8 cellular contexts compared by ENCODE assay signal in genomic region chr17:82020874-82021727, GRCh38. TPM values are rescaled to one million over a fixed set of nuclear protein-coding genes. Genes with fewer than 3 reads are reported as not detected.
A peak's percentile ranks its signal among the peaks of the same experiment; 100 is the strongest.
DNase-seq lines count a peak whose midpoint lies in the region; ATAC-seq, FAIRE-seq and TF ChIP-seq lines count a peak whose summit lies in the region.

No MANE protein-coding gene starts in this region.

- TF ChIP-seq POLR2A in H1 (IDR thresholded peaks at IDR 0.05; ENCODE audit: control extremely low read depth in 1 of 2, low read depth in 2 of 2, low read length in 2 of 2) = no peak

- ATAC-seq in GM21381 (IDR thresholded peaks at IDR 0.05; ENCODE audit: unreplicated experiment) = no peak

- H3K23ac ChIP-seq in H1 (ENCODE audit: insufficient read length) = no peak overlapping the region
- H3K23ac ChIP-seq in mesendoderm (ENCODE audit: low read length) = no peak overlapping the region

- H2AK5ac ChIP-seq in H1 (ENCODE audit: low read depth, low read length) (no peak overlapping the region), mesendoderm (ENCODE audit: low read length) (no peak overlapping the region)

- CTCF ChIA-PET in A673 (lab: Charles Lee) (interaction anchor here (0.7 to 4.1 kb wide), 4 partner anchors 9 to 61 kb away, joined by 3 to 23 read pairs (median 6); no protein-coding TSS in a partner anchor), H1 (lab: Charles Lee; ENCODE audit: partially characterized antibody) (interaction anchor here (0.6 to 4.7 kb wide), 38 partner anchors 9 to 330 kb away, joined by 3 to 29 read pairs (median 6); partner anchors contain the start of genes ASPSCR1, DUS1L, MAFG and SIRT7)
- CTCF ChIA-PET in activated CD4-positive, alpha-beta memory T cell treated with anti-CD3 and anti-CD28 coated beads, Interleukin-2, amount 10 ng/mL, durations not matched to agents 7 days and 5 days (lab: Charles Lee) = interaction anchor here (0.7 to 4.3 kb wide), 14 partner anchors 9 to 131 kb away, joined by 3 to 73 read pairs (median 5); partner anchors contain the start of genes ASPSCR1, DCXR and NOTUM

- no peak for TF ChIP-seq EP300 in H1 (IDR thresholded peaks at IDR 0.05; ENCODE audit: borderline replicate concordance in 1 of 2, low read depth in 2 of 2, low read length in 2 of 2)

- H3K79me1 ChIP-seq in H1 (ENCODE audit: low read depth, low read length) (peaks cover 4% of the 10 kb centered on the region; the same call in 1 of the 2 replicates), mesendoderm (ENCODE audit: low read length) (peaks cover 8% of the 10 kb centered on the region)

- H3K36me3 ChIP-seq in A673 (ENCODE audit: insufficient read depth, low read length, poor library complexity, severe bottlenecking) (peaks cover 8% of the 10 kb centered on the region), H1 (ENCODE audit: control insufficient read depth in 2 of 4, insufficient read depth in 4 of 4, low read length in 3 of 4) (no peaks in the 10 kb centered on the region), mesendoderm (ENCODE audit: control insufficient read depth, insufficient read depth, low read length) (no peaks in the 10 kb centered on the region)

- no peak overlapping the region for H2AFZ ChIP-seq in H1 (ENCODE audit: low read length)

- H3K27me3 Mint-ChIP-seq in activated CD4-positive, alpha-beta memory T cell treated with anti-CD3 and anti-CD28 coated beads, Interleukin-2, amount 10 ng/mL, durations not matched to agents 7 days and 5 days = no peaks in the 10 kb centered on the region

- H4K5ac ChIP-seq in H1 (ENCODE audit: insufficient read length, low read depth, low read length) (no peak overlapping the region), mesendoderm (ENCODE audit: low read length) (no peak overlapping the region)

- DNase-seq in A673 (ENCODE audit: low spot score) (peak; percentile 69), GM12864 (ENCODE audit: low read depth) (no peak), NCI-H226 (peak; percentile 42), H1 (ENCODE audit: low read depth in 1 of 2, low spot score in 2 of 2) (no peak), mesendoderm (peak; percentile 64), superior temporal gyrus (ENCODE audit: extremely low spot score) (peak; percentile 76)
- DNase-seq in activated CD4-positive, alpha-beta memory T cell treated with anti-CD3 and anti-CD28 coated beads, Interleukin-2, amount 10 ng/mL, durations not matched to agents 7 days and 5 days = peak; percentile 69

- H3K4me3 ChIP-seq in A673 (ENCODE audit: low read depth, low read length, poor library complexity, severe bottlenecking) (peak overlapping the region; percentile 97), GM12864 (ENCODE audit: low read depth, low read length) (peak overlapping the region; percentile 83), H1 (ENCODE audit: extremely low read depth in 1 of 4, insufficient read depth in 2 of 4, low read depth in 3 of 4, low read length in 4 of 4) (peak overlapping the region in 3 of 4 experiments; percentile 83 to 93 (median 87); a peak in 4 of 8 replicates), mesendoderm (ENCODE audit: low read length) (no peak overlapping the region)

- H3K56ac ChIP-seq in H1 (replicated peaks; ENCODE audit: insufficient read length, low read depth, low read length) = no peak overlapping the region
- no peak overlapping the region for H3K56ac ChIP-seq in mesendoderm (ENCODE audit: low read length)

- H3K14ac ChIP-seq in H1 (ENCODE audit: insufficient read length) = no peak overlapping the region

- no TSS peak for BruUV-seq in A673 (replicated peaks; lab: Mats Ljungman, UMichigan)

- H2BK120ac ChIP-seq in H1 (replicated peaks; ENCODE audit: low read depth, low read length) (no peak overlapping the region), mesendoderm (ENCODE audit: low read depth, low read length) (no peak overlapping the region)

- H3K18ac ChIP-seq in H1 (ENCODE audit: extremely low read depth, low read length) = no peak overlapping the region
- no peak overlapping the region for H3K18ac ChIP-seq in mesendoderm (ENCODE audit: low read length)

- intact Hi-C loops in A673 (cut with micrococcal nuclease; ENCODE audit: unreplicated experiment) = loop anchor here (5.0 kb wide), 1 partner anchor 64 kb away; no protein-coding TSS in a partner anchor

- H3K4ac ChIP-seq in H1 (replicated peaks; ENCODE audit: insufficient read length, low read depth, low read length) (peak overlapping the region; percentile 44), mesendoderm (ENCODE audit: low read depth, low read length) (no peak overlapping the region)

- H3K4me1 ChIP-seq in A673 (ENCODE audit: insufficient read depth, low read length, poor library complexity, severe bottlenecking) (peaks cover 20% of the 10 kb centered on the region), H1 (replicated peaks in 1 of 4; ENCODE audit: control insufficient read depth in 3 of 4, insufficient read depth in 4 of 4, low read length in 3 of 4) (peaks cover 0 to 14% (median 8%) of the 10 kb centered on the region in 4 experiments; a peak in 5 of 7 replicates), mesendoderm (ENCODE audit: control insufficient read depth, low read depth, low read length) (no peaks in the 10 kb centered on the region)

- no peaks in the 10 kb centered on the region for H3K9me3 ChIP-seq in A673 (ENCODE audit: low read depth, low read length, poor library complexity, severe bottlenecking)
- no peaks in the 10 kb centered on the region for H3K9me3 ChIP-seq in H1 (ENCODE audit: insufficient read depth in 2 of 2, low read depth in 1 of 2, low read length in 1 of 2)

- H2BK15ac ChIP-seq in H1 (ENCODE audit: low read length) (no peak overlapping the region), mesendoderm (replicated peaks; ENCODE audit: low read depth) (no peak overlapping the region)

- no peaks in the 10 kb centered on the region for H3K9me3 Mint-ChIP-seq in activated CD4-positive, alpha-beta memory T cell treated with anti-CD3 and anti-CD28 coated beads, Interleukin-2, amount 10 ng/mL, durations not matched to agents 7 days and 5 days

- no peak overlapping the region for H4K91ac ChIP-seq in H1 (replicated peaks; ENCODE audit: insufficient read length, low read length)

- H3K9ac ChIP-seq in H1 (replicated peaks in 1 of 4; ENCODE audit: extremely low read depth in 1 of 4, low read depth in 3 of 4, low read length in 3 of 4) (no peak overlapping the region; a peak in 1 of 7 replicates), mesendoderm (ENCODE audit: low read length) (no peak overlapping the region)

- TF ChIP-seq CTCF in A673 (conservative IDR thresholded peaks at IDR 0.05; ENCODE audit: low read depth, low read length) (peak; percentile 66), GM12864 (IDR thresholded peaks at IDR 0.05; ENCODE audit: low read depth, low read length, missing control alignments) (peak; percentile 78), H1 (IDR thresholded peaks at IDR 0.05; ENCODE audit: control extremely low read depth in 1 of 3, insufficient read depth in 1 of 3, low read depth in 1 of 3, low read length in 3 of 3) (peak; percentile 47 to 55 (median 51))

- no peak overlapping the region for H2BK5ac ChIP-seq in H1 (ENCODE audit: low read depth, low read length)
- no peak overlapping the region for H2BK5ac ChIP-seq in mesendoderm (ENCODE audit: low read length)

- 93% methylated on average over 27 of the region's 27 CpGs; no CpG with 5 or more reads in 1 of the 2 experiments for WGBS in H1 (ENCODE audit: extremely low coverage in 1 of 2, insufficient coverage in 1 of 2, insufficient read length in 1 of 2, insufficient replicate concordance in 2 of 2, low coverage in 1 of 2, low lambda C conversion rate in 2 of 2, missing lambda C conversion rate in 1 of 2), 2 experiments
- WGBS in mesendoderm (ENCODE audit: extremely low coverage, insufficient coverage, low lambda C conversion rate) = no CpG with 5 or more reads among the region's 27 CpGs

- H3K27ac ChIP-seq in A673 (ENCODE audit: low read depth, low read length, poor library complexity, severe bottlenecking) (peak overlapping the region; percentile 75), H1 (ENCODE audit: low read depth, low read length) (no peak overlapping the region), mesendoderm (ENCODE audit: low read depth, low read length) (no peak overlapping the region)

- H3K36me3 Mint-ChIP-seq in activated CD4-positive, alpha-beta memory T cell treated with anti-CD3 and anti-CD28 coated beads, Interleukin-2, amount 10 ng/mL, durations not matched to agents 7 days and 5 days (ENCODE audit: low read depth) = peaks cover 10% of the 10 kb centered on the region

- peaks cover 31% of the 10 kb centered on the region for H3K4me1 Mint-ChIP-seq in activated CD4-positive, alpha-beta memory T cell treated with anti-CD3 and anti-CD28 coated beads, Interleukin-2, amount 10 ng/mL, durations not matched to agents 7 days and 5 days

- peak overlapping the region; percentile 60 for H3K27ac Mint-ChIP-seq in activated CD4-positive, alpha-beta memory T cell treated with anti-CD3 and anti-CD28 coated beads, Interleukin-2, amount 10 ng/mL, durations not matched to agents 7 days and 5 days

- peaks cover 12% of the 10 kb centered on the region for H3K23me2 ChIP-seq in H1 (ENCODE audit: low read depth, low read length)

- H2BK12ac ChIP-seq in H1 (ENCODE audit: low read depth, low read length) = no peak overlapping the region

- peaks cover 7 to 14% of the 10 kb centered on the region in 2 experiments for H4K20me1 ChIP-seq in H1 (replicated peaks in 1 of 2; ENCODE audit: control insufficient read depth in 1 of 2, insufficient read depth in 2 of 2, low read length in 2 of 2)

- no peak for FAIRE-seq in H1 (lab: Jason Lieb, UNC)

- H3K4me2 ChIP-seq in H1 (ENCODE audit: insufficient read depth in 1 of 2, low read depth in 2 of 2, low read length in 2 of 2) (peak overlapping the region; percentile 87 to 92; a peak in 1 of 4 replicates), mesendoderm (ENCODE audit: low read length) (no peak overlapping the region)

- peak; percentile 56 to 75 for TF ChIP-seq RAD21 in H1 (IDR thresholded peaks at IDR 0.05 in 1 of 2, conservative IDR thresholded peaks at IDR 0.05 in 1 of 2; ENCODE audit: low read depth in 2 of 2, low read length in 2 of 2)

- H4K8ac ChIP-seq in H1 (ENCODE audit: extremely low read depth, insufficient read depth, low read length) (peak overlapping the region; percentile 6; the same call in 1 of the 2 replicates), mesendoderm (ENCODE audit: low read depth, low read length) (no peak overlapping the region)

- peak overlapping the region; percentile 81 for H3K4me3 Mint-ChIP-seq in activated CD4-positive, alpha-beta memory T cell treated with anti-CD3 and anti-CD28 coated beads, Interleukin-2, amount 10 ng/mL, durations not matched to agents 7 days and 5 days

- H3K27me3 ChIP-seq in A673 (replicated peaks; ENCODE audit: insufficient read depth, low read depth, low read length, poor library complexity) (no peaks in the 10 kb centered on the region), H1 (replicated peaks in 1 of 4; ENCODE audit: control insufficient read depth in 3 of 4, extremely low read depth in 1 of 4, insufficient read depth in 3 of 4, low read length in 3 of 4) (no peaks in the 10 kb centered on the region), mesendoderm (ENCODE audit: insufficient read depth, low read length, poor library complexity) (no peaks in the 10 kb centered on the region)

- peaks cover 0 to 12% of the 10 kb centered on the region in 2 experiments; a peak in 1 of 4 replicates for H3K79me2 ChIP-seq in H1 (ENCODE audit: control insufficient read depth in 1 of 2, insufficient read depth in 2 of 2, low read length in 2 of 2)
- H3K79me2 ChIP-seq in mesendoderm (ENCODE audit: control insufficient read depth, insufficient read depth, low read length) = peaks cover 8% of the 10 kb centered on the region

- no peak overlapping the region for H2BK20ac ChIP-seq in H1 (ENCODE audit: low read length)

- POLR2A ChIA-PET in A673 (lab: Charles Lee; ENCODE audit: low non-redundant PET) (no interaction called here), H1 (lab: Charles Lee; ENCODE audit: partially characterized antibody) (interaction anchor here (0.7 to 4.3 kb wide), 14 partner anchors 9 to 134 kb away, joined by 3 to 22 read pairs (median 7); partner anchors contain the start of genes DCXR, FASN and RAC3)
- POLR2A ChIA-PET in activated CD4-positive, alpha-beta memory T cell treated with anti-CD3 and anti-CD28 coated beads, Interleukin-2, amount 10 ng/mL, durations not matched to agents 7 days and 5 days (lab: Charles Lee) = interaction anchor here (0.6 to 5.1 kb wide), 7 partner anchors 10 to 318 kb away, joined by 3 to 41 read pairs (median 15); partner anchors contain the start of genes DCXR, FASN, MRPL12 and NOTUM

RNA-seq across cellular contexts. Expression of gene CENPX, which starts 1.6 kb away (rescaled TPM):
- 153 and 165 TPM in 2 replicates for total RNA-seq in A673 (2021)
- 10 to 100 TPM; 52.7 to 54.7 TPM for total RNA-seq in activated CD4-positive, alpha-beta memory T cell treated with anti-CD3 and anti-CD28 coated beads, Interleukin-2, amount 10 ng/mL, durations not matched to agents 7 days and 5 days
- total RNA-seq in H1 (2021; fragmentation: NEBNext Ultra II Directional; extraction: Animal tissue kit (Norgen Biotek cat#: 25700)) = 111 and 116 TPM in 2 replicates
- polyA plus RNA-seq in H1 (2011; rRNA removed) = 122 and 133 TPM in 2 replicates
- polyA plus RNA-seq in H1 (2011; cell fraction: cytosol; rRNA removed) = 131 TPM
- polyA plus RNA-seq in H1 (2011; cell fraction: nucleus; rRNA removed) = 145 TPM
- polyA plus RNA-seq in H1 (2012, experiment 1 of 2) = 94.8 to 140 TPM (median 130 TPM) in 4 replicates
- polyA plus RNA-seq in H1 (2012, experiment 2 of 2) = 158 TPM
- polyA plus RNA-seq in H1 (2013, experiment 1 of 2) = 61.6 TPM
- polyA plus RNA-seq in H1 (2013, experiment 2 of 2) = 59.1 TPM
- 21.3 and 26.4 TPM in 2 replicates for polyA minus RNA-seq in H1 (2011; rRNA and poly(A)+ RNA removed)
- 35.9 TPM for polyA minus RNA-seq in H1 (2011; cell fraction: cytosol; rRNA and poly(A)+ RNA removed)
- 36.4 TPM for polyA minus RNA-seq in H1 (2011; cell fraction: nucleus; rRNA and poly(A)+ RNA removed)
- 59.9 TPM for polyA plus RNA-seq in mesendoderm (2013, experiment 1 of 2)
- polyA plus RNA-seq in mesendoderm (2013, experiment 2 of 2) = 60.0 TPM

RNA-seq across cellular contexts. Expression of gene LRRC45, which starts 2.0 kb away (rescaled TPM):
- 34.3 and 37.8 TPM in 2 replicates for total RNA-seq in A673 (2021)
- 10 to 100 TPM; 34.8 to 35.5 TPM for total RNA-seq in activated CD4-positive, alpha-beta memory T cell treated with anti-CD3 and anti-CD28 coated beads, Interleukin-2, amount 10 ng/mL, durations not matched to agents 7 days and 5 days
- 28.2 and 29.0 TPM in 2 replicates for total RNA-seq in H1 (2021; fragmentation: NEBNext Ultra II Directional; extraction: Animal tissue kit (Norgen Biotek cat#: 25700))
- polyA plus RNA-seq in H1 (2011; rRNA removed) = 11.5 and 17.3 TPM in 2 replicates
- 23.7 TPM for polyA plus RNA-seq in H1 (2011; cell fraction: cytosol; rRNA removed)
- polyA plus RNA-seq in H1 (2011; cell fraction: nucleus; rRNA removed) = 96.6 TPM
- polyA plus RNA-seq in H1 (2012, experiment 1 of 2) = 15.2 to 25.5 TPM (median 25.4 TPM) in 4 replicates
- polyA plus RNA-seq in H1 (2012, experiment 2 of 2) = 17.3 TPM
- 14.7 TPM for polyA plus RNA-seq in H1 (2013, experiment 1 of 2)
- 13.4 TPM for polyA plus RNA-seq in H1 (2013, experiment 2 of 2)
- polyA minus RNA-seq in H1 (2011; rRNA and poly(A)+ RNA removed) = 7.8 and 8.0 TPM in 2 replicates
- polyA minus RNA-seq in H1 (2011; cell fraction: cytosol; rRNA and poly(A)+ RNA removed) = 14.1 TPM
- 21.5 TPM for polyA minus RNA-seq in H1 (2011; cell fraction: nucleus; rRNA and poly(A)+ RNA removed)
- polyA plus RNA-seq in mesendoderm (2013, experiment 1 of 2) = 8.5 TPM
- 8.7 TPM for polyA plus RNA-seq in mesendoderm (2013, experiment 2 of 2)

RNA-seq across cellular contexts. Expression of gene RAC3, which starts 10.4 kb away (rescaled TPM):
- total RNA-seq in A673 (2021) = 24.8 and 42.0 TPM in 2 replicates
- total RNA-seq in activated CD4-positive, alpha-beta memory T cell treated with anti-CD3 and anti-CD28 coated beads, Interleukin-2, amount 10 ng/mL, durations not matched to agents 7 days and 5 days = 1 to 10 TPM; 7.9 to 8.1 TPM
- total RNA-seq in H1 (2021; fragmentation: NEBNext Ultra II Directional; extraction: Animal tissue kit (Norgen Biotek cat#: 25700)) = 167 and 177 TPM in 2 replicates
- polyA plus RNA-seq in H1 (2011; rRNA removed) = 299 and 520 TPM in 2 replicates
- polyA plus RNA-seq in H1 (2011; cell fraction: cytosol; rRNA removed) = 290 TPM
- polyA plus RNA-seq in H1 (2011; cell fraction: nucleus; rRNA removed) = 408 TPM
- 93.2 to 160 TPM (median 150 TPM) in 4 replicates for polyA plus RNA-seq in H1 (2012, experiment 1 of 2)
- 143 TPM for polyA plus RNA-seq in H1 (2012, experiment 2 of 2)
- polyA plus RNA-seq in H1 (2013, experiment 1 of 2) = 141 TPM
- 139 TPM for polyA plus RNA-seq in H1 (2013, experiment 2 of 2)
- 54.1 and 62.9 TPM in 2 replicates for polyA minus RNA-seq in H1 (2011; rRNA and poly(A)+ RNA removed)
- polyA minus RNA-seq in H1 (2011; cell fraction: cytosol; rRNA and poly(A)+ RNA removed) = 82.6 TPM
- 83.3 TPM for polyA minus RNA-seq in H1 (2011; cell fraction: nucleus; rRNA and poly(A)+ RNA removed)
- polyA plus RNA-seq in mesendoderm (2013, experiment 1 of 2) = 97.1 TPM
- 102 TPM for polyA plus RNA-seq in mesendoderm (2013, experiment 2 of 2)

RNA-seq across cellular contexts. Expression of gene DCXR, which starts 16.4 kb away (rescaled TPM):
- total RNA-seq in A673 (2021) = 140 and 191 TPM in 2 replicates
- total RNA-seq in activated CD4-positive, alpha-beta memory T cell treated with anti-CD3 and anti-CD28 coated beads, Interleukin-2, amount 10 ng/mL, durations not matched to agents 7 days and 5 days = 10 to 100 TPM; 93.9 to 95.2 TPM
- 96.3 and 110 TPM in 2 replicates for total RNA-seq in H1 (2021; fragmentation: NEBNext Ultra II Directional; extraction: Animal tissue kit (Norgen Biotek cat#: 25700))
- 212 and 338 TPM in 2 replicates for polyA plus RNA-seq in H1 (2011; rRNA removed)
- polyA plus RNA-seq in H1 (2011; cell fraction: cytosol; rRNA removed) = 163 TPM
- polyA plus RNA-seq in H1 (2011; cell fraction: nucleus; rRNA removed) = 167 TPM
- 92.1 to 118 TPM (median 110 TPM) in 4 replicates for polyA plus RNA-seq in H1 (2012, experiment 1 of 2)
- 187 TPM for polyA plus RNA-seq in H1 (2012, experiment 2 of 2)
- 57.6 TPM for polyA plus RNA-seq in H1 (2013, experiment 1 of 2)
- polyA plus RNA-seq in H1 (2013, experiment 2 of 2) = 58.1 TPM
- polyA minus RNA-seq in H1 (2011; rRNA and poly(A)+ RNA removed) = 35.5 and 81.7 TPM in 2 replicates
- polyA minus RNA-seq in H1 (2011; cell fraction: cytosol; rRNA and poly(A)+ RNA removed) = 40.5 TPM
- polyA minus RNA-seq in H1 (2011; cell fraction: nucleus; rRNA and poly(A)+ RNA removed) = 31.1 TPM
- polyA plus RNA-seq in mesendoderm (2013, experiment 1 of 2) = 34.8 TPM
- polyA plus RNA-seq in mesendoderm (2013, experiment 2 of 2) = 34.4 TPM

RNA-seq across cellular contexts. Expression of gene RFNG, which starts 30.5 kb away (rescaled TPM):
- 31.5 and 39.4 TPM in 2 replicates for total RNA-seq in A673 (2021)
- total RNA-seq in activated CD4-positive, alpha-beta memory T cell treated with anti-CD3 and anti-CD28 coated beads, Interleukin-2, amount 10 ng/mL, durations not matched to agents 7 days and 5 days = 10 to 100 TPM; 26.3 to 28.4 TPM
- total RNA-seq in H1 (2021; fragmentation: NEBNext Ultra II Directional; extraction: Animal tissue kit (Norgen Biotek cat#: 25700)) = 26.7 and 30.9 TPM in 2 replicates
- 28.4 and 50.3 TPM in 2 replicates for polyA plus RNA-seq in H1 (2011; rRNA removed)
- 25.7 TPM for polyA plus RNA-seq in H1 (2011; cell fraction: cytosol; rRNA removed)
- polyA plus RNA-seq in H1 (2011; cell fraction: nucleus; rRNA removed) = 139 TPM
- 26.1 to 34.2 TPM (median 32.0 TPM) in 4 replicates for polyA plus RNA-seq in H1 (2012, experiment 1 of 2)
- 32.2 TPM for polyA plus RNA-seq in H1 (2012, experiment 2 of 2)
- 26.3 TPM for polyA plus RNA-seq in H1 (2013, experiment 1 of 2)
- polyA plus RNA-seq in H1 (2013, experiment 2 of 2) = 26.6 TPM
- polyA minus RNA-seq in H1 (2011; rRNA and poly(A)+ RNA removed) = 8.3 and 9.7 TPM in 2 replicates
- 15.2 TPM for polyA minus RNA-seq in H1 (2011; cell fraction: cytosol; rRNA and poly(A)+ RNA removed)
- 23.8 TPM for polyA minus RNA-seq in H1 (2011; cell fraction: nucleus; rRNA and poly(A)+ RNA removed)
- polyA plus RNA-seq in mesendoderm (2013, experiment 1 of 2) = 15.5 TPM
- 14.9 TPM for polyA plus RNA-seq in mesendoderm (2013, experiment 2 of 2)

Comparison
In these comparisons a context has a peak if more than half of its experiments do, and no peak if none do; other contexts are left out.
1. DNase-seq: peak in A673 (single experiment), NCI-H226 (single experiment), activated CD4-positive, alpha-beta memory T cell treated with anti-CD3 and anti-CD28 coated beads, Interleukin-2, amount 10 ng/mL, durations not matched to agents 7 days and 5 days (single experiment), mesendoderm (single experiment) and superior temporal gyrus (single experiment); none in GM12864 (single experiment) and H1 (0 of 2).
2. Peak in every context shown above with its lines, with median percentiles within 50 percentile points of each other: CTCF ChIP-seq.